11 cellular contexts compared by ENCODE assay signal in the genomic region with DNA sequence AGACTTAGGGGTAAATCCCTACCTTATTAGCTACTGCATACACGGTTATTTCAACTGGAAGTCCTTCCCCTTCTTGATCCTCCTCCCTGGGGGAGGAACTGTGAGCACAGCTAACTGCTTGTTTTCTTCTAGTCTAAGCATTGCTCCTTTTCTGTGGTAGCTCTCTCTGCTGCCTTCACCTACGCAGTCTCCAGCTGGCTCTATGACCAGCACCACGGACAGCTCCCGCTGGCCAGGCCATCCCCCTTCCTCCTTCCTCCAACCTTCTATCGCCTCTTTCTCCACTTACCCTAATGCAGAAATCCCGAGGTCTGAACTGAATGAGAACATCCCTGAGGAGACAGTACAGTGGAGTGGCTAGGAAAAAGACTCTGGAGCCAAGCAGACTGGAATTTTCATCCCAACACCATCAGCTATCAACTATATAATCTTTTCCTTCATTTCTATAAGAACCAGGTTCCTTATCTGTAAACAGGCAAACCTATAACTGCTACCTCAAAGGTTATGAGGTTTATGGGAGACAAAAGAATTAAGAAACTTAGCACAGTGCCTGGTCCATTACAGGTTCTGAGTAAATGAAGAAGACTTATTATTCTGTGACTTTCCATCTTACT. TPM values are rescaled to one million over a fixed set of nuclear protein-coding genes. Genes with fewer than 3 reads are reported as not detected.
DNase-seq lines count a peak whose midpoint lies in the region; ATAC-seq, FAIRE-seq and TF ChIP-seq lines count a peak whose summit lies in the region.
"Had no signal": no experiment of that assay in that cellular context is flagged by ENCODE, and none has a peak within 500 bp of the region (broad histone marks: within the 10 kb centered on the region; RNA-seq: fewer than 3 reads in every experiment).

No MANE protein-coding gene starts in this region.

- peaks cover 55% of the 10 kb centered on the region for H3K27me3 Mint-ChIP-seq in WTC11 (ENCODE audit: low read depth)

- no peak overlapping the region for H3K4me3 ChIP-seq in small intestine (ENCODE audit: low read depth in 1 of 2, low read length in 2 of 2)

- no peak overlapping the region for H3K27ac ChIP-seq in small intestine (ENCODE audit: low read depth in 1 of 2, low read length in 1 of 2)

- POLR2A ChIA-PET in WTC11 (lab: Charles Lee) = no interaction called here

- DNase-seq in CMK (ENCODE audit: low read depth) (peak; percentile 18), HTR-8/SVneo (ENCODE audit: insufficient read length, low spot score) (peak; percentile 56), WTC11 (ENCODE audit: low spot score) (peak; percentile 78), left colon (peak; percentile 19 to 62), GF-D8 (lab: John Stamatoyannopoulos, UW) (no peak), small intestine (no peak), SW 1271 (lab: John Stamatoyannopoulos, UW) (no peak)
- DNase-seq: glutamatergic neuron had no signal

- no peaks in the 10 kb centered on the region for H3K9me3 Mint-ChIP-seq in WTC11

- no peaks in the 10 kb centered on the region for H3K4me1 ChIP-seq in small intestine (ENCODE audit: control insufficient read depth in 2 of 2, insufficient read depth in 1 of 2, low read depth in 1 of 2, low read length in 1 of 2)

- H3K27me3 ChIP-seq in small intestine (ENCODE audit: control insufficient read depth in 2 of 2, insufficient read depth in 2 of 2, low read length in 2 of 2) = peaks cover 0 to 19% of the 10 kb centered on the region in 2 donors

- CTCF ChIA-PET in WTC11 (lab: Charles Lee) = interaction anchor here (0.9 to 2.3 kb wide), 10 partner anchors 12 to 356 kb away, joined by 3 to 34 read pairs (median 4); no protein-coding TSS in a partner anchor

- no peaks in the 10 kb centered on the region for H3K9me3 ChIP-seq in small intestine (ENCODE audit: control insufficient read depth, low read depth)

- TF ChIP-seq CTCF in WTC11 (IDR thresholded peaks at IDR 0.05) = no peak

- ATAC-seq in WTC11 (peak; percentile 71), left colon (peak; percentile 31), HG03469 (IDR thresholded peaks at IDR 0.05; ENCODE audit: unreplicated experiment) (no peak)

- no peak overlapping the region for H3K27ac Mint-ChIP-seq in WTC11

- 4 to 7% (median 6%) methylated on average over 6 of the region's 6 CpGs for WGBS in small intestine, 3 donors

- H3K36me3 ChIP-seq in small intestine (ENCODE audit: control insufficient read depth in 2 of 2, insufficient read depth in 2 of 2, low read length in 2 of 2) = no peaks in the 10 kb centered on the region

- H3K4me1 Mint-ChIP-seq in WTC11 = peaks cover 3% of the 10 kb centered on the region; the same call in 1 of the 2 replicates

- intact Hi-C loops in left colon (cut with DNase I, micrococcal nuclease) = no loop called here

- H3K4me3 Mint-ChIP-seq in WTC11 = no peak overlapping the region

- FAIRE-seq in HTR-8/SVneo (lab: Jason Lieb, UNC) (no peak), small intestine (lab: Jason Lieb, UNC) (no peak)

- no peaks in the 10 kb centered on the region for H3K36me3 Mint-ChIP-seq in WTC11

TF ChIP-seq in WTC11, 78 proteins besides CTCF, POLR2A, EP300 and RAD21 (continues in another document):
- TF ChIP-seq ZNF138 (CRISPR knock-in tag; conservative IDR thresholded peaks at IDR 0.05) (no peak), FOXK1 (CRISPR knock-in tag; IDR thresholded peaks at IDR 0.05) (no peak), SMAD3 (CRISPR knock-in tag; IDR thresholded peaks at IDR 0.05; ENCODE audit: borderline replicate concordance) (no peak), TEAD4 (CRISPR knock-in tag; IDR thresholded peaks at IDR 0.05) (0 out of 2 replicates have a peak, but pooled peaks have one; percentile 11), MXD4 (CRISPR knock-in tag; IDR thresholded peaks at IDR 0.05; ENCODE audit: borderline replicate concordance) (no peak), ATF2 (CRISPR knock-in tag; IDR thresholded peaks at IDR 0.05; ENCODE audit: borderline replicate concordance, low read depth) (no peak), TP53 (CRISPR knock-in tag; IDR thresholded peaks at IDR 0.05) (peak; percentile 57; the same call in 1 of the 2 replicates), NR3C1 (CRISPR knock-in tag; conservative IDR thresholded peaks at IDR 0.05; ENCODE audit: low read depth) (no peak), GTF2I (CRISPR knock-in tag; conservative IDR thresholded peaks at IDR 0.05) (no peak)
- TF ChIP-seq, protein P1, sequence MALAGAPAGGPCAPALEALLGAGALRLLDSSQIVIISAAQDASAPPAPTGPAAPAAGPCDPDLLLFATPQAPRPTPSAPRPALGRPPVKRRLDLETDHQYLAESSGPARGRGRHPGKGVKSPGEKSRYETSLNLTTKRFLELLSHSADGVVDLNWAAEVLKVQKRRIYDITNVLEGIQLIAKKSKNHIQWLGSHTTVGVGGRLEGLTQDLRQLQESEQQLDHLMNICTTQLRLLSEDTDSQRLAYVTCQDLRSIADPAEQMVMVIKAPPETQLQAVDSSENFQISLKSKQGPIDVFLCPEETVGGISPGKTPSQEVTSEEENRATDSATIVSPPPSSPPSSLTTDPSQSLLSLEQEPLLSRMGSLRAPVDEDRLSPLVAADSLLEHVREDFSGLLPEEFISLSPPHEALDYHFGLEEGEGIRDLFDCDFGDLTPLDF (CRISPR knock-in tag; IDR thresholded peaks at IDR 0.05) = 0 out of 2 replicates have a peak, but pooled peaks have one; percentile 49
- TF ChIP-seq, protein P2, sequence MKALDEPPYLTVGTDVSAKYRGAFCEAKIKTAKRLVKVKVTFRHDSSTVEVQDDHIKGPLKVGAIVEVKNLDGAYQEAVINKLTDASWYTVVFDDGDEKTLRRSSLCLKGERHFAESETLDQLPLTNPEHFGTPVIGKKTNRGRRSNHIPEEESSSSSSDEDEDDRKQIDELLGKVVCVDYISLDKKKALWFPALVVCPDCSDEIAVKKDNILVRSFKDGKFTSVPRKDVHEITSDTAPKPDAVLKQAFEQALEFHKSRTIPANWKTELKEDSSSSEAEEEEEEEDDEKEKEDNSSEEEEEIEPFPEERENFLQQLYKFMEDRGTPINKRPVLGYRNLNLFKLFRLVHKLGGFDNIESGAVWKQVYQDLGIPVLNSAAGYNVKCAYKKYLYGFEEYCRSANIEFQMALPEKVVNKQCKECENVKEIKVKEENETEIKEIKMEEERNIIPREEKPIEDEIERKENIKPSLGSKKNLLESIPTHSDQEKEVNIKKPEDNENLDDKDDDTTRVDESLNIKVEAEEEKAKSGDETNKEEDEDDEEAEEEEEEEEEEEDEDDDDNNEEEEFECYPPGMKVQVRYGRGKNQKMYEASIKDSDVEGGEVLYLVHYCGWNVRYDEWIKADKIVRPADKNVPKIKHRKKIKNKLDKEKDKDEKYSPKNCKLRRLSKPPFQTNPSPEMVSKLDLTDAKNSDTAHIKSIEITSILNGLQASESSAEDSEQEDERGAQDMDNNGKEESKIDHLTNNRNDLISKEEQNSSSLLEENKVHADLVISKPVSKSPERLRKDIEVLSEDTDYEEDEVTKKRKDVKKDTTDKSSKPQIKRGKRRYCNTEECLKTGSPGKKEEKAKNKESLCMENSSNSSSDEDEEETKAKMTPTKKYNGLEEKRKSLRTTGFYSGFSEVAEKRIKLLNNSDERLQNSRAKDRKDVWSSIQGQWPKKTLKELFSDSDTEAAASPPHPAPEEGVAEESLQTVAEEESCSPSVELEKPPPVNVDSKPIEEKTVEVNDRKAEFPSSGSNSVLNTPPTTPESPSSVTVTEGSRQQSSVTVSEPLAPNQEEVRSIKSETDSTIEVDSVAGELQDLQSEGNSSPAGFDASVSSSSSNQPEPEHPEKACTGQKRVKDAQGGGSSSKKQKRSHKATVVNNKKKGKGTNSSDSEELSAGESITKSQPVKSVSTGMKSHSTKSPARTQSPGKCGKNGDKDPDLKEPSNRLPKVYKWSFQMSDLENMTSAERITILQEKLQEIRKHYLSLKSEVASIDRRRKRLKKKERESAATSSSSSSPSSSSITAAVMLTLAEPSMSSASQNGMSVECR (CRISPR knock-in tag; IDR thresholded peaks at IDR 0.05; ENCODE audit: borderline replicate concordance) = 0 out of 2 replicates have a peak, but pooled peaks have one; percentile 55

RNA-seq across cellular contexts. Expression of gene CFAP65, which starts 4.7 kb away (rescaled TPM):
- 0.44 to 1.0 TPM (median 0.48 TPM) in 3 replicates for total RNA-seq in WTC11 (2021)
- under 1 TPM; 0.39 to 0.76 TPM for total RNA-seq in left colon
- 1 to 10 TPM in 1 of 3 donors, under 1 TPM in 1, not detected in 1; 0.06 to 1.1 TPM for polyA plus RNA-seq in small intestine

RNA-seq across cellular contexts. Expression of gene IHH, which starts 14.7 kb away (rescaled TPM):
- total RNA-seq in WTC11 (2021) (0.11 TPM in 1 of 3 replicates, not detected in the others), left colon (10 to 100 TPM; 72.7 to 85.5 TPM)
- 10 to 100 TPM; 13.5 to 29.2 (median 29.1) TPM for polyA plus RNA-seq in small intestine
- total RNA-seq: H4 had no signal

RNA-seq across cellular contexts. Expression of gene CRYBA2, which starts 52.8 kb away (rescaled TPM):
- total RNA-seq in WTC11 (2021) (not detected in 3 replicates), left colon (1 to 10 TPM; 4.1 to 6.9 TPM)
- polyA plus RNA-seq in small intestine = 1 to 10 TPM; 1.3 to 5.4 (median 3.8) TPM
- total RNA-seq: H4, pulmonary artery endothelial cell had no signal

Comparison
In these comparisons a context has a peak if more than half of its experiments do, and no peak if none do; other contexts are left out.
1. DNase-seq: peak in CMK (single experiment), HTR-8/SVneo (single experiment), WTC11 (single experiment) and left colon (2 of 2); none in GF-D8 (single experiment), small intestine (single experiment) and SW 1271 (0 of 2).
2. RNA of gene IHH, which starts 14.7 kb away (total RNA-seq): 72.7 to 85.5 TPM in left colon; 0.11 TPM in WTC11; every median in the first group is over 10 times any median in the second.